In the genomic region with DNA sequence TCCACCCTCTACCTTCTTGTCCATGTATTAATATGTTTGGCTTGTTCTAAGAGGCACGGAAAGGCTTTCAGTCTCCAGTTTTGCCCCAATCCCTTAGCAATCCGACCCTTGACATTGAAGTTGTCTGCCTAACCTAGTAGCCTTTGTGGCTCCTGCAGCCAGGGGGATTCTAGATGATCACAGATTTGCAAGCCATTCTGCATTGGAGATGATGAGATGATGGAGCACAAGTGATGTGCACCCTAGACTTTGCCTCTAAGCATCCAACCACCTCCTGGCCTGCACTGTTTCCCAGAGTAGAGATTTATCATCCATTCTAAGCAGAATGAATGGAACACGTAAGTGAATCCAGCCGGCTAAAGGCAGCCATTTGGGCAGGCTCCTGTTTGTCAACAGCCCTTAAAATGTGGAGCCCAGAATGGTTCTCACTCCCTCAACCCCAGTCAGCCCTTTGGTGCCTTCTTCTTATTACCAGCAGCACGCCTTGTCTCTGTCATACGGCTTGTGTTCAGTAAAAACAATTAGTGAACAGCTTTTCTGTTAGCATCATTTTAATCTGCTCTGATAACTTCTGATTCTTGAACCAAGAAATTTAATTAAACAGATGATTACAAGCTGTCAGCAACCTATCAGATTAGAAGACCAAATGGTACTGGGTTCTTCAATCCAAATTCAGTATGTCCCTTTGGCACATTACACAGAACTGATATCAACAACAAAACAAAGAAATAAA, we compare ENCODE assay signal across 9 cellular contexts. TPM values are rescaled to one million over a fixed set of nuclear protein-coding genes. Genes with fewer than 3 reads are reported as not detected.
DNase-seq lines count a peak whose midpoint lies in the region; TF ChIP-seq lines count a peak whose summit lies in the region.
"Had no signal": no experiment of that assay in that cellular context is flagged by ENCODE, and none has a peak within 500 bp of the region (broad histone marks: within the 10 kb centered on the region; RNA-seq: fewer than 3 reads in every experiment).

No MANE protein-coding gene starts in this region.

- peak; percentile 73 for DNase-seq in activated CD8-positive, alpha-beta memory T cell treated with anti-CD3 and anti-CD28 coated beads for 24 hours
- DNase-seq in activated CD8-positive, alpha-beta memory T cell treated with anti-CD3 and anti-CD28 coated beads, Interleukin-2, amount 50 U/mL, for 4 hours: no peak
- DNase-seq in WERI-Rb-1 (no peak), hepatocyte (ENCODE audit: low spot score) (no peak), testis (no peak), medulla oblongata (ENCODE audit: extremely low spot score) (no peak), glutamatergic neuron (no peak), ACHN (no peak)
- DNase-seq: NCI-H1436 had no signal

- no peaks in the 10 kb centered on the region for H3K36me3 Mint-ChIP-seq in glutamatergic neuron (ENCODE audit: unreplicated experiment)

- no peaks in the 10 kb centered on the region for H3K27me3 ChIP-seq in WERI-Rb-1 (ENCODE audit: insufficient read depth, low read depth, severe bottlenecking)
- H3K27me3 ChIP-seq in hepatocyte: no peaks in the 10 kb centered on the region
- H3K27me3 ChIP-seq in testis: no peaks in the 10 kb centered on the region

- 87% methylated on average over 6 of the region's 6 CpGs for WGBS in hepatocyte (ENCODE audit: low lambda C conversion rate, missing lambda C conversion rate)
- 63 to 72% methylated on average over 6 of the region's 6 CpGs for WGBS in testis, 2 donors

- intact Hi-C loops in testis (cut with DNase I; ENCODE audit: low total_unique reads): no loop called here

- H3K27ac ChIP-seq in WERI-Rb-1 (peak overlapping the region; percentile 57), hepatocyte (peak overlapping the region; percentile 20), testis (peak overlapping the region; percentile 5 to 83)

- H3K4me3 Mint-ChIP-seq in glutamatergic neuron (ENCODE audit: unreplicated experiment): no peak overlapping the region

- H3K4me3 ChIP-seq in WERI-Rb-1 (ENCODE audit: low read depth, low read length): no peak overlapping the region
- H3K4me3 ChIP-seq in hepatocyte: no peak overlapping the region
- no peak overlapping the region for H3K4me3 ChIP-seq in testis

- in situ Hi-C loops in ACHN (cut with HindIII; ENCODE audit: low pct_ligation_motif_present, low pct_unique_long_range_greater_than_20kb, low sequenced_read_pairs): no loop called here

- peaks cover 7% of the 10 kb centered on the region for H3K27me3 Mint-ChIP-seq in glutamatergic neuron (ENCODE audit: unreplicated experiment)

- H3K4me1 ChIP-seq in hepatocyte (ENCODE audit: insufficient read depth): peaks cover 42% of the 10 kb centered on the region
- peaks cover 47% of the 10 kb centered on the region for H3K4me1 ChIP-seq in testis

- H3K9me3 ChIP-seq in WERI-Rb-1 (ENCODE audit: severe bottlenecking) (peaks cover 7% of the 10 kb centered on the region), hepatocyte (ENCODE audit: low read depth) (no peaks in the 10 kb centered on the region), testis (no peaks in the 10 kb centered on the region)

- H2AFZ ChIP-seq in hepatocyte: no peak overlapping the region

- no peak for TF ChIP-seq POLR2A in testis (IDR thresholded peaks at IDR 0.05)

- H3K4me1 Mint-ChIP-seq in glutamatergic neuron (ENCODE audit: low read depth, unreplicated experiment): no peaks in the 10 kb centered on the region

- TF ChIP-seq CTCF in WERI-Rb-1 (IDR thresholded peaks at IDR 0.05; ENCODE audit: low read depth, low read length) (no peak), hepatocyte (IDR thresholded peaks at IDR 0.05; ENCODE audit: poor library complexity) (no peak), testis (IDR thresholded peaks at IDR 0.05) (no peak), glutamatergic neuron (IDR thresholded peaks at IDR 0.05; ENCODE audit: partially characterized antibody, unreplicated experiment) (no peak)

- H3K9me2 ChIP-seq in hepatocyte (replicated peaks; ENCODE audit: insufficient read depth): no peaks in the 10 kb centered on the region

- H3K36me3 ChIP-seq in WERI-Rb-1: no peaks in the 10 kb centered on the region
- no peaks in the 10 kb centered on the region for H3K36me3 ChIP-seq in hepatocyte (replicated peaks; ENCODE audit: insufficient read depth, low read depth)
- H3K36me3 ChIP-seq in testis (ENCODE audit: low read depth, missing control alignments): no peaks in the 10 kb centered on the region

- H3K4me2 ChIP-seq in hepatocyte: no peak overlapping the region

- no peak overlapping the region for H3K27ac Mint-ChIP-seq in glutamatergic neuron (ENCODE audit: unreplicated experiment)

- H3K9me3 Mint-ChIP-seq in glutamatergic neuron (ENCODE audit: unreplicated experiment): peaks cover 5% of the 10 kb centered on the region

- H4K20me1 ChIP-seq in hepatocyte (ENCODE audit: insufficient read depth, poor library complexity, severe bottlenecking): no peaks in the 10 kb centered on the region

- no peaks in the 10 kb centered on the region for H3K79me2 ChIP-seq in hepatocyte

RNA-seq across cellular contexts. Expression of a gene that starts 5.7 kb away (rescaled TPM):
- total RNA-seq in hepatocyte (4.0 and 5.4 TPM in 2 replicates), testis (1 to 10 TPM; 6.5 to 8.6 TPM), glutamatergic neuron (ENCODE audit: unreplicated experiment) (1.6 TPM)
- polyA plus RNA-seq in hepatocyte (2.2 and 3.3 TPM in 2 replicates), testis (ENCODE audit: insufficient read depth, low read depth, low replicate concordance) (3.9 TPM)

RNA-seq across cellular contexts. Expression of a gene that starts 55.3 kb away (rescaled TPM):
- total RNA-seq in hepatocyte (33.7 and 34.8 TPM in 2 replicates), testis (10 to 100 TPM; 40.3 to 41.7 TPM), glutamatergic neuron (ENCODE audit: unreplicated experiment) (18.9 TPM)
- polyA plus RNA-seq in hepatocyte (25.4 and 30.9 TPM in 2 replicates), testis (ENCODE audit: insufficient read depth, low read depth, low replicate concordance) (28.5 TPM)
